Comparison of ENCODE assay signal across 9 cellular contexts in genomic region chr1:96362623-96363022, GRCh38.
DNase-seq lines count a peak whose midpoint lies in the region; ATAC-seq and TF ChIP-seq lines count a peak whose summit lies in the region.
"Had no signal": no experiment of that assay in that cellular context is flagged by ENCODE, and none has a peak within 500 bp of the region (broad histone marks: within the 10 kb centered on the region; RNA-seq: fewer than 3 reads in every experiment).

No MANE protein-coding gene starts in this region.

- no peak overlapping the region for H3K4me3 Mint-ChIP-seq in naive thymus-derived CD8-positive, alpha-beta T cell
- H3K4me3 Mint-ChIP-seq: brain had no signal

- TF ChIP-seq CTCF in AG09309 (IDR thresholded peaks at IDR 0.05; ENCODE audit: control insufficient read depth, insufficient read depth, low read depth, low read length, missing control alignments) (no peak), suprapubic skin (IDR thresholded peaks at IDR 0.05) (no peak), stomach (IDR thresholded peaks at IDR 0.05) (no peak)

- peaks cover 0 to 4% (median 0%) of the 10 kb centered on the region in 5 donors for H3K27me3 Mint-ChIP-seq in naive thymus-derived CD8-positive, alpha-beta T cell
- H3K27me3 Mint-ChIP-seq: brain had no signal

- POLR2A ChIA-PET in naive thymus-derived CD8-positive, alpha-beta T cell (lab: Charles Lee), result no interaction called here

- ATAC-seq in GM21786 (IDR thresholded peaks at IDR 0.05; ENCODE audit: unreplicated experiment), result peak; percentile 80
- ATAC-seq in naive thymus-derived CD8-positive, alpha-beta T cell, result no peak

- peaks cover 0 to 2% (median 0%) of the 10 kb centered on the region in 4 donors for H3K4me1 Mint-ChIP-seq in naive thymus-derived CD8-positive, alpha-beta T cell

- H3K27ac ChIP-seq in suprapubic skin (no peak overlapping the region), stomach (no peak overlapping the region)

- no peak overlapping the region for H3K27ac Mint-ChIP-seq in naive thymus-derived CD8-positive, alpha-beta T cell

- H3K36me3 ChIP-seq in suprapubic skin (no peaks in the 10 kb centered on the region), stomach (no peaks in the 10 kb centered on the region)

- H3K27me3 ChIP-seq in suprapubic skin (no peaks in the 10 kb centered on the region), stomach (no peaks in the 10 kb centered on the region)

- H3K9me3 ChIP-seq in suprapubic skin (no peaks in the 10 kb centered on the region), stomach (no peaks in the 10 kb centered on the region)

- H3K9me3 Mint-ChIP-seq in naive thymus-derived CD8-positive, alpha-beta T cell, result peaks cover 0 to 16% (median 0%) of the 10 kb centered on the region in 9 donors

- intact Hi-C loops in stomach (cut with DNase I; ENCODE audit: low total_unique reads), result no loop called here

- H3K4me1 ChIP-seq in suprapubic skin, result peaks cover 9% of the 10 kb centered on the region
- no peaks in the 10 kb centered on the region for H3K4me1 ChIP-seq in stomach

- no peak overlapping the region for H3K4me3 ChIP-seq in AG09309 (ENCODE audit: control insufficient read depth, low read depth, low read length)
- H3K4me3 ChIP-seq in suprapubic skin, result no peak overlapping the region
- H3K4me3 ChIP-seq in stomach, result no peak overlapping the region

- no peak for TF ChIP-seq EP300 in suprapubic skin (IDR thresholded peaks at IDR 0.05)
- TF ChIP-seq EP300 in stomach (IDR thresholded peaks at IDR 0.05), result no peak

- no peak for TF ChIP-seq POLR2A in suprapubic skin (IDR thresholded peaks at IDR 0.05)
- no peak for TF ChIP-seq POLR2A in stomach (IDR thresholded peaks at IDR 0.05)

- DNase-seq in AG09309 (ENCODE audit: low read depth) (peak; percentile 93), MV-4-11 (lab: John Stamatoyannopoulos, UW) (peak; percentile 99), dermis blood vessel endothelial cell (peak; percentile 84), NCI-H446 (lab: John Stamatoyannopoulos, UW) (no peak), suprapubic skin (ENCODE audit: low spot score in 2 of 2) (no peak), stomach (no peak)
- no peak for DNase-seq in naive thymus-derived CD8-positive, alpha-beta T cell

- no peaks in the 10 kb centered on the region for H3K36me3 Mint-ChIP-seq in naive thymus-derived CD8-positive, alpha-beta T cell
- H3K36me3 Mint-ChIP-seq: brain had no signal

Comparison
In these comparisons a context has a peak if more than half of its experiments do, and no peak if none do; other contexts are left out.
1. DNase-seq: peak in AG09309 (single experiment), MV-4-11 (single experiment) and dermis blood vessel endothelial cell (single experiment); none in naive thymus-derived CD8-positive, alpha-beta T cell (0 of 10), NCI-H446 (0 of 2), suprapubic skin (0 of 2) and stomach (single experiment).